Comparison of ENCODE assay signal across 1 cellular context in the genomic region with DNA sequence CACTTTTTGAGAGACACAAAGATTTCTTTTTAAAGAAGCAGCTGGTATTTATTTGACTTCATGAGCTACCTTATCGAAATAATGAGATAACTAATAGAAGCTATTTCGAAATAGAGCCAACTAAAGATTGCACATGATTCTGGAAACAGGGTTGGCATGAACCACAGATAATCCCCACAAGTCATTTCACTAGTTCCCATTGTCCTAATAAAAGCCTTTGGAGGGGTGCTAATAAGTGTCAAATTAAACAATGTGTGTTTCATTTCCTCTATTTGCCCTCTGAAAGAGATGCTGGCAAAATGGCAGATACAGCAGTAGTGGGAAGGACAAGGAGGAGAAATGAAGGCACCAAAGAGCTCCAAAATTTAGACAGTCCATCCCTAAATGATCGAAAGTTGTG.
TF ChIP-seq lines count a peak whose summit lies in the region.

No MANE protein-coding gene starts in this region.

TF ChIP-seq in HepG2, 621 proteins besides CTCF, POLR2A, EP300 and RAD21 (continued from another document):
- TF ChIP-seq, protein P1, sequence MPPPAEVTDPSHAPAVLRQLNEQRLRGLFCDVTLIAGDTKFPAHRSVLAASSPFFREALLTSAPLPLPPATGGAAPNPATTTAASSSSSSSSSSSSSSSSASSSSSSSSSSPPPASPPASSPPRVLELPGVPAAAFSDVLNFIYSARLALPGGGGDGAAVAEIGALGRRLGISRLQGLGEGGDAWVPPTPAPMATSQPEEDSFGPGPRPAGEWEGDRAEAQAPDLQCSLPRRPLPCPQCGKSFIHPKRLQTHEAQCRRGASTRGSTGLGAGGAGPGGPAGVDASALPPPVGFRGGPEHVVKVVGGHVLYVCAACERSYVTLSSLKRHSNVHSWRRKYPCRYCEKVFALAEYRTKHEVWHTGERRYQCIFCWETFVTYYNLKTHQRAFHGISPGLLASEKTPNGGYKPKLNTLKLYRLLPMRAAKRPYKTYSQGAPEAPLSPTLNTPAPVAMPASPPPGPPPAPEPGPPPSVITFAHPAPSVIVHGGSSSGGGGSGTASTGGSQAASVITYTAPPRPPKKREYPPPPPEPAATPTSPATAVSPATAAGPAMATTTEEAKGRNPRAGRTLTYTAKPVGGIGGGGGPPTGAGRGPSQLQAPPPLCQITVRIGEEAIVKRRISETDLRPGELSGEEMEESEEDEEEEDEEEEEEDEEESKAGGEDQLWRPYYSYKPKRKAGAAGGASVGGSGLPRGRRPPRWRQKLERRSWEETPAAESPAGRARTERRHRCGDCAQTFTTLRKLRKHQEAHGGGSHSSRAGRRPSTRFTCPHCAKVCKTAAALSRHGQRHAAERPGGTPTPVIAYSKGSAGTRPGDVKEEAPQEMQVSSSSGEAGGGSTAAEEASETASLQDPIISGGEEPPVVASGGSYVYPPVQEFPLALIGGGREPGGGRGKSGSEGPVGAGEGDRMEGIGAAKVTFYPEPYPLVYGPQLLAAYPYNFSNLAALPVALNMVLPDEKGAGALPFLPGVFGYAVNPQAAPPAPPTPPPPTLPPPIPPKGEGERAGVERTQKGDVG (CRISPR knock-in tag; IDR thresholded peaks at IDR 0.05; ENCODE audit: borderline replicate concordance) = no peak
- TF ChIP-seq ZNF792 (CRISPR knock-in tag; IDR thresholded peaks at IDR 0.05) (no peak), HOXD1 (CRISPR knock-in tag; IDR thresholded peaks at IDR 0.05) (no peak), ZNF891 (CRISPR knock-in tag; IDR thresholded peaks at IDR 0.05) (no peak), AKAP8 (CRISPR knock-in tag; IDR thresholded peaks at IDR 0.05) (no peak), SAP130 (CRISPR knock-in tag; IDR thresholded peaks at IDR 0.05; ENCODE audit: low read depth) (no peak), ZNF562 (CRISPR knock-in tag; IDR thresholded peaks at IDR 0.05; ENCODE audit: borderline replicate concordance) (no peak), PAWR (CRISPR knock-in tag; IDR thresholded peaks at IDR 0.05; ENCODE audit: borderline replicate concordance) (no peak)
